8 cellular contexts compared by ENCODE assay signal in genomic region chr13:50909605-50910482, GRCh38. TPM values are rescaled to one million over a fixed set of nuclear protein-coding genes. Genes with fewer than 3 reads are reported as not detected.
DNase-seq lines count a peak whose midpoint lies in the region; ATAC-seq and TF ChIP-seq lines count a peak whose summit lies in the region.

TSS of gene RNASEH2B (plus strand) at chr13:50909791. CDS start at chr13:50910077, 286 bp downstream.

- H2AK5ac ChIP-seq in mesenchymal stem cell (ENCODE audit: low read length, severe bottlenecking), result no peak within 1 kb of the TSS

- H3K4me1 ChIP-seq in mesenchymal stem cell (ENCODE audit: control insufficient read depth, insufficient read depth, low read depth, low read length), result peaks cover 2% of the 10 kb centered on the region

- H3K4ac ChIP-seq in mesenchymal stem cell (ENCODE audit: low read depth in 1 of 2, low read length in 2 of 2), result peak within 1 kb of the TSS; percentile 88 to 97

- H3K23ac ChIP-seq in mesenchymal stem cell (ENCODE audit: low read length in 2 of 2), result peak within 1 kb of the TSS in 1 of 2 experiments; percentile 99

- under 1% methylated on average over 100 of the region's 107 CpGs for WGBS in mesenchymal stem cell

- no peaks in the 10 kb centered on the region for H3K27me3 ChIP-seq in BJ (ENCODE audit: control insufficient read depth, insufficient read depth, low read length)
- no peaks in the 10 kb centered on the region for H3K27me3 ChIP-seq in mesenchymal stem cell (ENCODE audit: control insufficient read depth in 1 of 2, insufficient read depth in 1 of 2, low read length in 2 of 2)

- POLR2A ChIA-PET in BJ (lab: Charles Lee), result no interaction called here

- CTCF ChIA-PET in BJ (lab: Yijun Ruan, JAX), result interaction anchor here (0.6 to 1.0 kb wide), 2 partner anchors 907 to 933 kb away, joined by 3 to 5 read pairs; no protein-coding TSS in a partner anchor

- H2BK12ac ChIP-seq in mesenchymal stem cell (ENCODE audit: low read length in 2 of 2), result peak within 1 kb of the TSS; percentile 7 to 91

- no peak within 1 kb of the TSS for H3K27ac ChIP-seq in mesenchymal stem cell (ENCODE audit: low read length, poor library complexity, severe bottlenecking)

- H4K8ac ChIP-seq in mesenchymal stem cell (ENCODE audit: low read length), result peak within 1 kb of the TSS; percentile 77

- H3K4me3 ChIP-seq in BJ (ENCODE audit: low read depth, low read length), result peak within 1 kb of the TSS; percentile 59
- H3K4me3 ChIP-seq in mesenchymal stem cell (ENCODE audit: insufficient read depth in 1 of 2, low read depth in 1 of 2, low read length in 2 of 2), result peak within 1 kb of the TSS; percentile 81 to 87

- peak within 1 kb of the TSS; percentile 93 for H2BK120ac ChIP-seq in mesenchymal stem cell (ENCODE audit: low read depth, low read length)

- H3K79me1 ChIP-seq in mesenchymal stem cell (replicated peaks; ENCODE audit: low read length, poor library complexity, severe bottlenecking), result peaks cover 11% of the 10 kb centered on the region

- TF ChIP-seq POLR2A in GM19099 (IDR thresholded peaks at IDR 0.05; ENCODE audit: extremely low read depth, insufficient read length, low read depth), result peak; percentile 86

- peak within 1 kb of the TSS; percentile 91 for H3K4me2 ChIP-seq in mesenchymal stem cell (ENCODE audit: low read length, poor library complexity, severe bottlenecking)

- peak within 1 kb of the TSS; percentile 44 to 99 for H3K18ac ChIP-seq in mesenchymal stem cell (ENCODE audit: low read depth in 1 of 2, low read length in 2 of 2)

- peak within 1 kb of the TSS; percentile 45 to 99 for H3K14ac ChIP-seq in mesenchymal stem cell (ENCODE audit: low read length in 2 of 2)

- H3K9me3 ChIP-seq in mesenchymal stem cell (ENCODE audit: control insufficient read depth, low read length), result no peaks in the 10 kb centered on the region

- TF ChIP-seq CTCF in BJ (IDR thresholded peaks at IDR 0.05; ENCODE audit: insufficient read depth, low read depth, low read length), result no peak

- peak within 1 kb of the TSS; percentile 97 for H2AFZ ChIP-seq in mesenchymal stem cell (ENCODE audit: low read depth, low read length)

- peak within 1 kb of the TSS; percentile 88 for H2BK15ac ChIP-seq in mesenchymal stem cell (ENCODE audit: low read depth, poor library complexity, severe bottlenecking)

- H3K9ac ChIP-seq in mesenchymal stem cell (ENCODE audit: low read length), result peak within 1 kb of the TSS; percentile 96

- H4K91ac ChIP-seq in mesenchymal stem cell (ENCODE audit: low read length), result peak within 1 kb of the TSS; percentile 61

- peak; percentile 74 for ATAC-seq in HG03354 (IDR thresholded peaks at IDR 0.05; ENCODE audit: poor library complexity, severe bottlenecking, unreplicated experiment)

- H3K36me3 ChIP-seq in BJ (ENCODE audit: control insufficient read depth, insufficient read depth, low read length) (no peaks in the 10 kb centered on the region), mesenchymal stem cell (ENCODE audit: control insufficient read depth in 1 of 2, insufficient read depth in 2 of 2, low read depth in 1 of 2, low read length in 2 of 2) (no peaks in the 10 kb centered on the region)

- H2BK5ac ChIP-seq in mesenchymal stem cell (ENCODE audit: low read depth, low read length, poor library complexity, severe bottlenecking), result no peak within 1 kb of the TSS

- DNase-seq in BJ (ENCODE audit: low read depth) (no peak), NCI-H748 treated with DMSO at 0.1 percent for 48 hours (lab: John Stamatoyannopoulos, UW) (peak; percentile 39), mesenchymal stem cell (peak; percentile 73)
- DNase-seq in activated CD8-positive, alpha-beta memory T cell treated with anti-CD3 and anti-CD28 coated beads for 1 hour (ENCODE audit: extremely low read depth in 1 of 2, low read depth in 1 of 2), result peak; percentile 15 to 46
- peak; percentile 51 for DNase-seq in effector CD8-positive, alpha-beta T cell (lab: John Stamatoyannopoulos, UW)
- peak; percentile 29 for DNase-seq in stimulated activated CD8-positive, alpha-beta memory T cell treated with anti-CD3 and anti-CD28 coated beads, Interleukin-15, amount 100 ng/mL, for 1 hour (ENCODE audit: low read depth)

RNA-seq across cellular contexts. Expression of gene RNASEH2B, which starts in this region (rescaled TPM):
- polyA plus RNA-seq in BJ (2011; rRNA removed), result 11.3 and 28.4 TPM in 2 replicates
- polyA minus RNA-seq in BJ (2011; rRNA and poly(A)+ RNA removed), result 6.8 and 7.6 TPM in 2 replicates
- 33.5 TPM for polyA plus RNA-seq in mesenchymal stem cell (2013, experiment 1 of 2)
- polyA plus RNA-seq in mesenchymal stem cell (2013, experiment 2 of 2), result 35.4 TPM
